1 cellular context compared by ENCODE assay signal in the genomic region with DNA sequence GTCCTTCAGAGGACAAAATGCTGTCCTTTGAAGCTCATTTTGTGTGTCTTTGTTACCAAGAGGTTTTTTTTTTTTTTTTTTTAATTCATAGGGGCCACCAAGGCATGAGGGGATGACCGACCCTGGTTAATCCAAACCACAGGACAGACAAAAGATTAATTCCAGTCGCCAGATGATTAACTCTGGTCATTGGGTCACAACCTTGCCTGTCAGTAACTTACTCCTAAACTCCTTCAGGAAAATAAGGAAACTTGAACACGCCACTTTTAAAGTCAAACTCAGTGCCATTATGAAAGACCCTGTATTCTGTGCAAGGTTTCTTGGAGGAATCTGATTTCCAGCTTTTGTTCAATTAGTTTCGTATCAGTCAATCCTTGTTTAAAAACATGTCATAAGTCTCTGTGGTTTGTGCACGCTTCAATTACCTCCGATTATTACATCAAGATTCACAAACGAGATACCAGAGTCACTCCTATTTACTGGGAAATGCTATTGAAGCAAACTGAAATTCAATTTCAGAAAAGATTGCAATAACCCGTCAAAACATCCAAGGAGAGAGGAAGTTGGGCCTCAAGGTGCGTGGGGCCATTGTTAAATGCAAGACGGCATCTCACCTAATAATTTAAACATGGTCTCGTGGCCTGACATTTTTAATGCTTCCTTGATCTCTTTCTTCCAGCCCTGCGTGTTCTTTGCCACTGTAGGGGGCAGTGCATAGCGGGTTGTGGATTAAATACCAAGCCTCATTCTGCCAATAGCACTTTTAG.
TF ChIP-seq lines count a peak whose summit lies in the region.

No MANE protein-coding gene starts in this region.

TF ChIP-seq in A549, 52 proteins besides CTCF, POLR2A, EP300 and RAD21 (continued from another document):
- TF ChIP-seq, protein P1, sequence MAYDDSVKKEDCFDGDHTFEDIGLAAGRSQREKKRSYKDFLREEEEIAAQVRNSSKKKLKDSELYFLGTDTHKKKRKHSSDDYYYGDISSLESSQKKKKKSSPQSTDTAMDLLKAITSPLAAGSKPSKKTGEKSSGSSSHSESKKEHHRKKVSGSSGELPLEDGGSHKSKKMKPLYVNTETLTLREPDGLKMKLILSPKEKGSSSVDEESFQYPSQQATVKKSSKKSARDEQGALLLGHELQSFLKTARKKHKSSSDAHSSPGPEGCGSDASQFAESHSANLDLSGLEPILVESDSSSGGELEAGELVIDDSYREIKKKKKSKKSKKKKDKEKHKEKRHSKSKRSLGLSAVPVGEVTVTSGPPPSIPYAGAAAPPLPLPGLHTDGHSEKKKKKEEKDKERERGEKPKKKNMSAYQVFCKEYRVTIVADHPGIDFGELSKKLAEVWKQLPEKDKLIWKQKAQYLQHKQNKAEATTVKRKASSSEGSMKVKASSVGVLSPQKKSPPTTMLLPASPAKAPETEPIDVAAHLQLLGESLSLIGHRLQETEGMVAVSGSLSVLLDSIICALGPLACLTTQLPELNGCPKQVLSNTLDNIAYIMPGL (CRISPR knock-in tag; IDR thresholded peaks at IDR 0.05; ENCODE audit: borderline replicate concordance): no peak
